In genomic region chr18:9848170-9848854, GRCh38 we compare ENCODE assay signal across 1 cellular context.
TF ChIP-seq lines count a peak whose summit lies in the region.

No MANE protein-coding gene starts in this region.

TF ChIP-seq in K562, 482 proteins besides CTCF, POLR2A, EP300 and RAD21 (continued from another document and continues in another):
- no peak for TF ChIP-seq RERE (CRISPR knock-in tag; IDR thresholded peaks at IDR 0.05; ENCODE audit: borderline replicate concordance)
- no peak for TF ChIP-seq ZNF696 (CRISPR knock-in tag; conservative IDR thresholded peaks at IDR 0.05)
- TF ChIP-seq SOX6 (IDR thresholded peaks at IDR 0.05): peak; percentile 23; the same call in 1 of the 2 replicates
- TF ChIP-seq ZNF717 (CRISPR knock-in tag; IDR thresholded peaks at IDR 0.05): no peak
- TF ChIP-seq CXXC5 (CRISPR knock-in tag; IDR thresholded peaks at IDR 0.05): no peak
- 0 out of 2 replicates have a peak, but pooled peaks have one; percentile 45 for TF ChIP-seq NCOA1 (IDR thresholded peaks at IDR 0.05; ENCODE audit: low read depth)
- TF ChIP-seq UBTF (IDR thresholded peaks at IDR 0.05; ENCODE audit: borderline replicate concordance in 1 of 2, low read depth in 2 of 2, low read length in 2 of 2): no peak
- no peak for TF ChIP-seq CBFB (CRISPR knock-in tag; IDR thresholded peaks at IDR 0.05)
- TF ChIP-seq STAT5B (CRISPR knock-in tag; IDR thresholded peaks at IDR 0.05): no peak
- no peak for TF ChIP-seq ZBTB43 (CRISPR knock-in tag; IDR thresholded peaks at IDR 0.05)
- no peak for TF ChIP-seq ESRRB (CRISPR knock-in tag; IDR thresholded peaks at IDR 0.05; ENCODE audit: borderline replicate concordance)
- TF ChIP-seq IRF9 (tag; IDR thresholded peaks at IDR 0.05): no peak
- TF ChIP-seq HMGN3 (IDR thresholded peaks at IDR 0.05; ENCODE audit: borderline replicate concordance, extremely low read depth, insufficient read length, low read depth, low read length): no peak
- no peak for TF ChIP-seq ZNF57 (CRISPR knock-in tag; IDR thresholded peaks at IDR 0.05)
- TF ChIP-seq ZNF174 (CRISPR knock-in tag; IDR thresholded peaks at IDR 0.05): no peak
- no peak for TF ChIP-seq NR2C2 (CRISPR knock-in tag; IDR thresholded peaks at IDR 0.05)
- TF ChIP-seq NR2C2 (tag; IDR thresholded peaks at IDR 0.05): no peak
- no peak for TF ChIP-seq USF1 (CRISPR knock-in tag; IDR thresholded peaks at IDR 0.05)
- peak in 1 of 2 experiments; percentile 62 for TF ChIP-seq NCOA2 (IDR thresholded peaks at IDR 0.05; ENCODE audit: partially characterized antibody in 2 of 2)
- TF ChIP-seq ZNF347 (CRISPR knock-in tag; IDR thresholded peaks at IDR 0.05; ENCODE audit: low read depth): no peak
- no peak for TF ChIP-seq TAF15 (IDR thresholded peaks at IDR 0.05; ENCODE audit: low read depth, low read length)
- TF ChIP-seq TARDBP (IDR thresholded peaks at IDR 0.05): no peak
- no peak for TF ChIP-seq ZNF224 (CRISPR knock-in tag; IDR thresholded peaks at IDR 0.05)
- no peak for TF ChIP-seq CAMTA2 (CRISPR knock-in tag; conservative IDR thresholded peaks at IDR 0.05)
- TF ChIP-seq ZC3H11A (IDR thresholded peaks at IDR 0.05; ENCODE audit: low read depth, low read length): no peak
- no peak for TF ChIP-seq KLF1 (tag; IDR thresholded peaks at IDR 0.05)
- no peak for TF ChIP-seq E2F5 (CRISPR knock-in tag; IDR thresholded peaks at IDR 0.05)
- no peak for TF ChIP-seq RFX7 (CRISPR knock-in tag; IDR thresholded peaks at IDR 0.05)
- TF ChIP-seq VEZF1 (CRISPR knock-in tag; IDR thresholded peaks at IDR 0.05): no peak
- no peak for TF ChIP-seq ZNF77 (CRISPR knock-in tag; IDR thresholded peaks at IDR 0.05)
- peak; percentile 27; the same call in 1 of the 2 replicates for TF ChIP-seq POLR2AphosphoS5 (IDR thresholded peaks at IDR 0.05; ENCODE audit: control insufficient read depth, insufficient read depth, low read depth, low read length)
- no peak for TF ChIP-seq GTF2E2 (tag; IDR thresholded peaks at IDR 0.05)
- no peak for TF ChIP-seq NRF1 (conservative IDR thresholded peaks at IDR 0.05 in 1 of 2, IDR thresholded peaks at IDR 0.05 in 1 of 2)
- no peak for TF ChIP-seq HINFP (tag; conservative IDR thresholded peaks at IDR 0.05; ENCODE audit: low read depth)
- TF ChIP-seq THRB (CRISPR knock-in tag; conservative IDR thresholded peaks at IDR 0.05): no peak
- TF ChIP-seq DIDO1 (tag; IDR thresholded peaks at IDR 0.05; ENCODE audit: low read depth): no peak
- TF ChIP-seq ZNF395 (CRISPR knock-in tag; IDR thresholded peaks at IDR 0.05): no peak
- TF ChIP-seq SP1 (CRISPR knock-in tag; IDR thresholded peaks at IDR 0.05): no peak
- no peak for TF ChIP-seq SMAD2 (IDR thresholded peaks at IDR 0.05; ENCODE audit: low read depth, low read length)
- TF ChIP-seq PTRF (tag; IDR thresholded peaks at IDR 0.05): no peak
- TF ChIP-seq ZNF79 (CRISPR knock-in tag; IDR thresholded peaks at IDR 0.05; ENCODE audit: low read depth): no peak
- peak; percentile 58; the same call in 1 of the 2 replicates for TF ChIP-seq MYBL2 (IDR thresholded peaks at IDR 0.05; ENCODE audit: low read depth)
- TF ChIP-seq MYBL2 (CRISPR knock-in tag; IDR thresholded peaks at IDR 0.05; ENCODE audit: borderline replicate concordance): no peak
- no peak for TF ChIP-seq ZFPM2 (CRISPR knock-in tag; IDR thresholded peaks at IDR 0.05)
- no peak for TF ChIP-seq NFYB (IDR thresholded peaks at IDR 0.05; ENCODE audit: extremely low read depth, insufficient read length)
- TF ChIP-seq MLLT1 (IDR thresholded peaks at IDR 0.05): peak; percentile 62 to 88; a peak in 3 of 4 replicates
- no peak for TF ChIP-seq CHCHD3 (CRISPR knock-in tag; IDR thresholded peaks at IDR 0.05)
- TF ChIP-seq CBX3 (IDR thresholded peaks at IDR 0.05; ENCODE audit: borderline replicate concordance in 1 of 2, low read length in 2 of 2): peak in 1 of 2 experiments; percentile 50; a peak in 1 of 3 replicates
- TF ChIP-seq TFAM (CRISPR knock-in tag; conservative IDR thresholded peaks at IDR 0.05): no peak
- peak; percentile 99 for TF ChIP-seq SMAD4 (CRISPR knock-in tag; conservative IDR thresholded peaks at IDR 0.05)
